Comparison of ENCODE assay signal across 2 cellular contexts in the genomic region with DNA sequence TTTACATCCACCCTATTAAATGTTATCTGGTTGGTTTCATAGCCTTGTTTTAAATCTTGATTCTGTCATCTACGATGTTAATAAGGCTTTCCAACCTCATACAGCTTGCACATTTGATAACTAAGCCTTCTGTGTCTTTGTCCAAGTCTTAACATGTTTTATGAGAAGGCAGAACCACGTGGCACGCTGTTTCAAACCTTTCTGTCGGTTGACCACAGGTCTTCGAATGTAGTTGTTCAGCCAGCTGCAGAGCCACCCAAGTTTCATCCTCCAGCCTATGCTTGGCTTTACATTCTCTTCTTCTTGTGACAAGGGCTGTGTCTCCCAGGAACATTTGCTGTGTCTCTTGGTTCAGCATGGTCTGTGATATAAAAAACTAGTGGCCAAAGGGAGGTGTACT.
TF ChIP-seq lines count a peak whose summit lies in the region.

No MANE protein-coding gene starts in this region.

TF ChIP-seq in HEK293, 187 proteins besides CTCF, POLR2A, EP300 and RAD21:
- no peak for TF ChIP-seq TCF7L2 (IDR thresholded peaks at IDR 0.05; ENCODE audit: borderline replicate concordance, low read depth, low read length)
- TF ChIP-seq ZNF19 (tag by site-specific recombination; IDR thresholded peaks at IDR 0.05; ENCODE audit: low read depth): no peak
- TF ChIP-seq YY2 (tag by site-specific recombination; IDR thresholded peaks at IDR 0.05): no peak
- TF ChIP-seq ZSCAN16 (tag by site-specific recombination; IDR thresholded peaks at IDR 0.05): peak; percentile 70; the same call in 1 of the 2 replicates

TF ChIP-seq in K562, 482 proteins besides CTCF, POLR2A, EP300 and RAD21 (continued from another document):
- TF ChIP-seq ZNF830 (CRISPR knock-in tag; IDR thresholded peaks at IDR 0.05): no peak
- no peak for TF ChIP-seq MBD2 (IDR thresholded peaks at IDR 0.05; ENCODE audit: borderline replicate concordance, low read depth)
- TF ChIP-seq TAF7 (tag; IDR thresholded peaks at IDR 0.05): no peak
- TF ChIP-seq HDAC6 (IDR thresholded peaks at IDR 0.05; ENCODE audit: low read depth, low read length): no peak
- TF ChIP-seq, protein P1, sequence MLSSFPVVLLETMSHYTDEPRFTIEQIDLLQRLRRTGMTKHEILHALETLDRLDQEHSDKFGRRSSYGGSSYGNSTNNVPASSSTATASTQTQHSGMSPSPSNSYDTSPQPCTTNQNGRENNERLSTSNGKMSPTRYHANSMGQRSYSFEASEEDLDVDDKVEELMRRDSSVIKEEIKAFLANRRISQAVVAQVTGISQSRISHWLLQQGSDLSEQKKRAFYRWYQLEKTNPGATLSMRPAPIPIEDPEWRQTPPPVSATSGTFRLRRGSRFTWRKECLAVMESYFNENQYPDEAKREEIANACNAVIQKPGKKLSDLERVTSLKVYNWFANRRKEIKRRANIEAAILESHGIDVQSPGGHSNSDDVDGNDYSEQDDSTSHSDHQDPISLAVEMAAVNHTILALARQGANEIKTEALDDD (IDR thresholded peaks at IDR 0.05): no peak
